Comparison of ENCODE assay signal across 1 cellular context in the genomic region with DNA sequence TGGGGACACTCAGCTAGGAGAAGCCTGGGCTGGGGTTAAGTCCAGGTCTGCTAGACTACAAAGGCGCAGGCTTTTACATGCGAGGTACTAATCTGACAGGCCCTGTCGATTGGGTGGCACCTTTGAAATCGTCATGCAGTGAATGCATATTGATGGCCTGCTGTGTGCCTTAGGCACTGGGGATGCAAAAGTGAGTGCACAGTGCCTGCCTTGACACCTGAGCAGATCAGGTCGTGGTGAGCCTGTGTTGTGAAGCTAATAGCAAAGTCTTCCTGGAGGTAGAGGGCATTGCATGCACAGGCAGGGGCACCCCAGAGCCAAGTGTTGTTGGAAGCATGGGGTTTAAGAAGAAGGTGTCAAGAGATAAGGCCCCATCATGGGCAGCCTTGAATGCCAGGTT.
TF ChIP-seq lines count a peak whose summit lies in the region.

No MANE protein-coding gene starts in this region.

TF ChIP-seq in H1, 55 proteins besides CTCF, POLR2A, EP300 and RAD21 (continued from another document):
- TF ChIP-seq TCF12 (IDR thresholded peaks at IDR 0.05; ENCODE audit: low read depth, low read length) = no peak
- TF ChIP-seq SIN3A (conservative IDR thresholded peaks at IDR 0.05 in 1 of 2, IDR thresholded peaks at IDR 0.05 in 1 of 2; ENCODE audit: low read depth in 1 of 2, low read length in 2 of 2) = no peak
- no peak for TF ChIP-seq BRCA1 (IDR thresholded peaks at IDR 0.05; ENCODE audit: low read depth, low read length)
- TF ChIP-seq TAF1 (IDR thresholded peaks at IDR 0.05; ENCODE audit: low read depth, low read length) = no peak
- no peak for TF ChIP-seq YY1 (IDR thresholded peaks at IDR 0.05; ENCODE audit: low read depth, low read length)
- no peak for TF ChIP-seq RXRA (IDR thresholded peaks at IDR 0.05; ENCODE audit: insufficient read depth, low read depth, low read length)
- TF ChIP-seq TBP (IDR thresholded peaks at IDR 0.05; ENCODE audit: low read depth, low read length) = no peak
- TF ChIP-seq POLR2AphosphoS5 (IDR thresholded peaks at IDR 0.05; ENCODE audit: low read depth, low read length) = no peak
- TF ChIP-seq SRF (IDR thresholded peaks at IDR 0.05; ENCODE audit: low read depth, low read length) = no peak
